In genomic region chr7:151228024-151228866, GRCh38 we compare ENCODE assay signal across 8 cellular contexts. TPM values are rescaled to one million over a fixed set of nuclear protein-coding genes. Genes with fewer than 3 reads are reported as not detected.
DNase-seq lines count a peak whose midpoint lies in the region; ATAC-seq and TF ChIP-seq lines count a peak whose summit lies in the region.

No MANE protein-coding gene starts in this region.

- no peaks in the 10 kb centered on the region for H3K27me3 Mint-ChIP-seq in Calu3 (ENCODE audit: unreplicated experiment)
- no peaks in the 10 kb centered on the region for H3K27me3 Mint-ChIP-seq in progenitor cell of endocrine pancreas

- DNase-seq in Calu3 = no peak
- DNase-seq in Panc1 (ENCODE audit: low read depth, low spot score) = no peak
- DNase-seq in epithelial cell of proximal tubule (ENCODE audit: low read depth) = no peak
- no peak for DNase-seq in progenitor cell of endocrine pancreas (ENCODE audit: low spot score, unreplicated experiment)
- no peak for DNase-seq in OCI-M2 (lab: John Stamatoyannopoulos, UW; ENCODE audit: unreplicated experiment)
- no peak for DNase-seq in NOMO-1 treated with dmso at 0.1 percent for 144 hours (lab: John Stamatoyannopoulos, UW; ENCODE audit: unreplicated experiment)
- DNase-seq in activated CD8-positive, alpha-beta memory T cell treated with anti-CD3 and anti-CD28 coated beads, Interleukin-2, amount 50 U/mL, for 4 hours = no peak

- in situ Hi-C loops in Panc1 (cut with HindIII; ENCODE audit: low pct_unique_long_range_greater_than_20kb, low sequenced_read_pairs) = no loop called here

- peaks cover 11% of the 10 kb centered on the region; the same call in 1 of the 2 replicates for H3K36me3 ChIP-seq in Panc1 (ENCODE audit: control insufficient read depth, insufficient read depth, low read length)

- BruUV-seq in Calu3 (replicated peaks; lab: Mats Ljungman, UMichigan) (no TSS peak), Panc1 (replicated peaks; lab: Mats Ljungman, UMichigan) (no TSS peak)

- H3K27ac Mint-ChIP-seq in Calu3 (ENCODE audit: unreplicated experiment) (peak overlapping the region; percentile 87), progenitor cell of endocrine pancreas (peak overlapping the region; percentile 99)

- no peak for ATAC-seq in Panc1
- ATAC-seq in GM21737 (IDR thresholded peaks at IDR 0.05; ENCODE audit: unreplicated experiment) = no peak

- H3K4me3 Mint-ChIP-seq in Calu3 (ENCODE audit: low read depth, unreplicated experiment) (peak overlapping the region; percentile 88), progenitor cell of endocrine pancreas (ENCODE audit: low read depth) (peak overlapping the region; percentile 98)

- peaks cover 21% of the 10 kb centered on the region for H3K4me1 ChIP-seq in Panc1 (ENCODE audit: control insufficient read depth, insufficient read depth, low read length)

- no peaks in the 10 kb centered on the region for H3K27me3 ChIP-seq in Panc1 (ENCODE audit: control insufficient read depth, insufficient read depth, low read length)

- no peaks in the 10 kb centered on the region for H3K9me3 Mint-ChIP-seq in Calu3 (ENCODE audit: low read depth, unreplicated experiment)
- no peaks in the 10 kb centered on the region for H3K9me3 Mint-ChIP-seq in progenitor cell of endocrine pancreas (ENCODE audit: low read depth)

- peak overlapping the region; percentile 89 for H3K27ac ChIP-seq in Panc1 (ENCODE audit: low read length)

- H3K4me1 Mint-ChIP-seq in Calu3 (ENCODE audit: low read depth, unreplicated experiment) (peaks cover 23% of the 10 kb centered on the region), progenitor cell of endocrine pancreas (ENCODE audit: low read depth) (peaks cover 34% of the 10 kb centered on the region)

- TF ChIP-seq CTCF in Calu3 (IDR thresholded peaks at IDR 0.05; ENCODE audit: unreplicated experiment) (no peak), Panc1 (IDR thresholded peaks at IDR 0.05) (no peak), epithelial cell of proximal tubule (conservative IDR thresholded peaks at IDR 0.05; ENCODE audit: low read depth, low read length) (no peak), progenitor cell of endocrine pancreas (IDR thresholded peaks at IDR 0.05; ENCODE audit: unreplicated experiment) (no peak)

- H3K36me3 Mint-ChIP-seq in Calu3 (ENCODE audit: insufficient read depth, unreplicated experiment) (peaks cover 53% of the 10 kb centered on the region), progenitor cell of endocrine pancreas (ENCODE audit: insufficient read depth) (peaks cover 12% of the 10 kb centered on the region)

- no peaks in the 10 kb centered on the region for H3K9me3 ChIP-seq in Panc1 (ENCODE audit: control insufficient read depth, insufficient read depth, low read depth, low read length)

- intact Hi-C loops in Calu3 (cut with micrococcal nuclease; ENCODE audit: unreplicated experiment) = no loop called here
- intact Hi-C loops in Panc1 (cut with micrococcal nuclease; ENCODE audit: unreplicated experiment) = no loop called here

- POLR2A ChIA-PET in Panc1 (lab: Charles Lee) = no interaction called here

- H3K4me3 ChIP-seq in Panc1 (ENCODE audit: low read depth in 2 of 2, low read length in 2 of 2) (peak overlapping the region; percentile 88 to 89), epithelial cell of proximal tubule (ENCODE audit: low read depth, low read length) (peak overlapping the region; percentile 86)

- CTCF ChIA-PET in Calu3 (lab: Charles Lee) (interaction anchor here (1.0 kb wide), 1 partner anchor 200 kb away, joined by 4 read pairs; the partner anchor contains the start of gene ABCB8), Panc1 (lab: Charles Lee) (interaction anchor here (0.7 kb wide), 1 partner anchor 18 kb away, joined by 4 read pairs; no protein-coding TSS in a partner anchor)

RNA-seq across cellular contexts. Expression of gene ABCF2, which starts 1.2 kb away (rescaled TPM):
- total RNA-seq in Calu3 (2022) = 43.0 and 49.7 TPM in 2 replicates
- total RNA-seq in Panc1 (2021; ENCODE audit: unreplicated experiment) = 64.4 TPM
- 53.9 TPM for polyA plus RNA-seq in Panc1 (2012; ENCODE audit: insufficient read length)
- 37.8 and 80.5 TPM in 2 replicates for total RNA-seq in epithelial cell of proximal tubule
- total RNA-seq in progenitor cell of endocrine pancreas = 48.7 and 55.1 TPM in 2 replicates

RNA-seq across cellular contexts. Expression of gene CHPF2, which starts 4.0 kb away (rescaled TPM):
- total RNA-seq in Calu3 (2022) (48.1 and 51.3 TPM in 2 replicates), Panc1 (2021; ENCODE audit: unreplicated experiment) (44.9 TPM), epithelial cell of proximal tubule (40.1 and 45.6 TPM in 2 replicates), progenitor cell of endocrine pancreas (41.4 and 42.2 TPM in 2 replicates)
- polyA plus RNA-seq in Panc1 (2012; ENCODE audit: insufficient read length) = 43.7 TPM

RNA-seq across cellular contexts. Expression of gene H2BK1, which starts 18.0 kb away (rescaled TPM):
- total RNA-seq in Calu3 (2022) = not detected in 2 replicates
- not detected for total RNA-seq in Panc1 (2021; ENCODE audit: unreplicated experiment)
- polyA plus RNA-seq in Panc1 (2012; ENCODE audit: insufficient read length) = not detected
- total RNA-seq in epithelial cell of proximal tubule = not detected in 2 replicates
- not detected in 2 replicates for total RNA-seq in progenitor cell of endocrine pancreas

RNA-seq across cellular contexts. Expression of gene SMARCD3, which starts 20.2 kb away (rescaled TPM):
- total RNA-seq in Calu3 (2022) = 2.3 and 4.1 TPM in 2 replicates
- 27.8 TPM for total RNA-seq in Panc1 (2021; ENCODE audit: unreplicated experiment)
- 35.9 TPM for polyA plus RNA-seq in Panc1 (2012; ENCODE audit: insufficient read length)
- 6.9 and 8.1 TPM in 2 replicates for total RNA-seq in epithelial cell of proximal tubule
- 51.1 and 52.9 TPM in 2 replicates for total RNA-seq in progenitor cell of endocrine pancreas

RNA-seq across cellular contexts. Expression of gene ASB10, which starts 41.2 kb away (rescaled TPM):
- total RNA-seq in Calu3 (2022) (not detected in 2 replicates), Panc1 (2021; ENCODE audit: unreplicated experiment) (not detected), epithelial cell of proximal tubule (not detected in 2 replicates), progenitor cell of endocrine pancreas (not detected in 2 replicates)
- not detected for polyA plus RNA-seq in Panc1 (2012; ENCODE audit: insufficient read length)
